Comparison of ENCODE assay signal across 2 cellular contexts in the genomic region with DNA sequence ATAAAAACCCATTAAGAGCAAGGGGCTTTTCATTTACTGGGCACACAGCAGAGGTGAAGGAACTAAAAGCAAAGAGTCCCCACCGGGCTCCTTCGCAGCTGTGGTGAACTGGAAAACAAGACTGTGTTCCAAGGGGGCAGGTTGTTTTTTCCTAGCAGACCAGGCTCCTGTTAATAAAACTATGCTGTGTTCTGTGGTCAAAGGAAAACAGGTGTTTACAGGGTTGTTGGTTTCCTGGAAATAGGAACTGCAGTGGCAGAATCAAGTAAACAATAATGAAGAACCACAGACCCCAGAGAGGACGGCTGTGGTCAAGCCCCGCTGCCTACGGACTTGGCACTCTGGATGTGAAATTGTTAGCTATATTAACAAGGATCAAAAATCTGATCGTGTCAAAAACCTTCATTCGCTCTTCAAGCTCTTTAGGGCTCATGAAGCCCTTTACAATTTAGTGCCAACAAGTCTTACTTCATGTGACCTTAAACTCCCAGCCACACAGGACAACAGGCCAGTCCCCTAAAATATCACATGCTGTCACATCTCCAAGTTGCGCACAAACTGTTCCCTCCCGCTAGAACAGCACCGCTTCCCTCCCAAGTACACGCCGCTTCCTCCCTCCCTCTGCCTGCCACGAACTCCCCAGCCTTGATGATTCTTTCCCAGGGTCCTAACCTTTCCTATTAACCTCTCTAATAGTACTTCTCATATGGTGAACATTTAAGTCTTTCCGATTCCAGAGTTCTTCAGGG.
TF ChIP-seq lines count a peak whose summit lies in the region.

No MANE protein-coding gene starts in this region.

TF ChIP-seq in liver, 16 proteins besides CTCF, POLR2A, EP300 and RAD21 (continued from another document):
- TF ChIP-seq, protein P1, sequence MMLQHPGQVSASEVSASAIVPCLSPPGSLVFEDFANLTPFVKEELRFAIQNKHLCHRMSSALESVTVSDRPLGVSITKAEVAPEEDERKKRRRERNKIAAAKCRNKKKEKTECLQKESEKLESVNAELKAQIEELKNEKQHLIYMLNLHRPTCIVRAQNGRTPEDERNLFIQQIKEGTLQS (IDR thresholded peaks at IDR 0.05): no peak
- TF ChIP-seq NR2F2 (IDR thresholded peaks at IDR 0.05) (peak; percentile 56), RXRA (IDR thresholded peaks at IDR 0.05) (peak in 1 of 2 donors; percentile 8), TAF1 (conservative IDR thresholded peaks at IDR 0.05) (no peak), EGR1 (IDR thresholded peaks at IDR 0.05; ENCODE audit: low read depth in 2 of 2) (no peak), YY1 (IDR thresholded peaks at IDR 0.05) (no peak), FOXA1 (IDR thresholded peaks at IDR 0.05) (no peak), SP1 (IDR thresholded peaks at IDR 0.05) (no peak)

TF ChIP-seq in HepG2, 621 proteins besides CTCF, POLR2A, EP300 and RAD21 (continued from another document):
- TF ChIP-seq, protein P2, sequence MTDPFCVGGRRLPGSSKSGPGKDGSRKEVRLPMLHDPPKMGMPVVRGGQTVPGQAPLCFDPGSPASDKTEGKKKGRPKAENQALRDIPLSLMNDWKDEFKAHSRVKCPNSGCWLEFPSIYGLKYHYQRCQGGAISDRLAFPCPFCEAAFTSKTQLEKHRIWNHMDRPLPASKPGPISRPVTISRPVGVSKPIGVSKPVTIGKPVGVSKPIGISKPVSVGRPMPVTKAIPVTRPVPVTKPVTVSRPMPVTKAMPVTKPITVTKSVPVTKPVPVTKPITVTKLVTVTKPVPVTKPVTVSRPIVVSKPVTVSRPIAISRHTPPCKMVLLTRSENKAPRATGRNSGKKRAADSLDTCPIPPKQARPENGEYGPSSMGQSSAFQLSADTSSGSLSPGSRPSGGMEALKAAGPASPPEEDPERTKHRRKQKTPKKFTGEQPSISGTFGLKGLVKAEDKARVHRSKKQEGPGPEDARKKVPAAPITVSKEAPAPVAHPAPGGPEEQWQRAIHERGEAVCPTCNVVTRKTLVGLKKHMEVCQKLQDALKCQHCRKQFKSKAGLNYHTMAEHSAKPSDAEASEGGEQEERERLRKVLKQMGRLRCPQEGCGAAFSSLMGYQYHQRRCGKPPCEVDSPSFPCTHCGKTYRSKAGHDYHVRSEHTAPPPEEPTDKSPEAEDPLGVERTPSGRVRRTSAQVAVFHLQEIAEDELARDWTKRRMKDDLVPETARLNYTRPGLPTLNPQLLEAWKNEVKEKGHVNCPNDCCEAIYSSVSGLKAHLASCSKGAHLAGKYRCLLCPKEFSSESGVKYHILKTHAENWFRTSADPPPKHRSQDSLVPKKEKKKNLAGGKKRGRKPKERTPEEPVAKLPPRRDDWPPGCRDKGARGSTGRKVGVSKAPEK (CRISPR knock-in tag; IDR thresholded peaks at IDR 0.05; ENCODE audit: borderline replicate concordance): no peak
- TF ChIP-seq SOX5 (CRISPR knock-in tag; IDR thresholded peaks at IDR 0.05; ENCODE audit: borderline replicate concordance) (no peak), SRSF1 (optimal IDR thresholded peaks at IDR 0.05; ENCODE audit: low read depth, low read length) (no peak), DNMT3B (CRISPR knock-in tag; conservative IDR thresholded peaks at IDR 0.05) (no peak), ZNF260 (CRISPR knock-in tag; IDR thresholded peaks at IDR 0.05; ENCODE audit: borderline replicate concordance, low read depth) (no peak), PHF5A (CRISPR knock-in tag; IDR thresholded peaks at IDR 0.05; ENCODE audit: low read depth, unreplicated experiment) (no peak), ZNF543 (CRISPR knock-in tag; IDR thresholded peaks at IDR 0.05) (no peak)
- TF ChIP-seq, protein P3, sequence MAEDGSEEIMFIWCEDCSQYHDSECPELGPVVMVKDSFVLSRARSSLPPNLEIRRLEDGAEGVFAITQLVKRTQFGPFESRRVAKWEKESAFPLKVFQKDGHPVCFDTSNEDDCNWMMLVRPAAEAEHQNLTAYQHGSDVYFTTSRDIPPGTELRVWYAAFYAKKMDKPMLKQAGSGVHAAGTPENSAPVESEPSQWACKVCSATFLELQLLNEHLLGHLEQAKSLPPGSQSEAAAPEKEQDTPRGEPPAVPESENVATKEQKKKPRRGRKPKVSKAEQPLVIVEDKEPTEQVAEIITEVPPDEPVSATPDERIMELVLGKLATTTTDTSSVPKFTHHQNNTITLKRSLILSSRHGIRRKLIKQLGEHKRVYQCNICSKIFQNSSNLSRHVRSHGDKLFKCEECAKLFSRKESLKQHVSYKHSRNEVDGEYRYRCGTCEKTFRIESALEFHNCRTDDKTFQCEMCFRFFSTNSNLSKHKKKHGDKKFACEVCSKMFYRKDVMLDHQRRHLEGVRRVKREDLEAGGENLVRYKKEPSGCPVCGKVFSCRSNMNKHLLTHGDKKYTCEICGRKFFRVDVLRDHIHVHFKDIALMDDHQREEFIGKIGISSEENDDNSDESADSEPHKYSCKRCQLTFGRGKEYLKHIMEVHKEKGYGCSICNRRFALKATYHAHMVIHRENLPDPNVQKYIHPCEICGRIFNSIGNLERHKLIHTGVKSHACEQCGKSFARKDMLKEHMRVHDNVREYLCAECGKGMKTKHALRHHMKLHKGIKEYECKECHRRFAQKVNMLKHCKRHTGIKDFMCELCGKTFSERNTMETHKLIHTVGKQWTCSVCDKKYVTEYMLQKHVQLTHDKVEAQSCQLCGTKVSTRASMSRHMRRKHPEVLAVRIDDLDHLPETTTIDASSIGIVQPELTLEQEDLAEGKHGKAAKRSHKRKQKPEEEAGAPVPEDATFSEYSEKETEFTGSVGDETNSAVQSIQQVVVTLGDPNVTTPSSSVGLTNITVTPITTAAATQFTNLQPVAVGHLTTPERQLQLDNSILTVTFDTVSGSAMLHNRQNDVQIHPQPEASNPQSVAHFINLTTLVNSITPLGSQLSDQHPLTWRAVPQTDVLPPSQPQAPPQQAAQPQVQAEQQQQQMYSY (CRISPR knock-in tag; IDR thresholded peaks at IDR 0.05): no peak
- TF ChIP-seq, protein P4, sequence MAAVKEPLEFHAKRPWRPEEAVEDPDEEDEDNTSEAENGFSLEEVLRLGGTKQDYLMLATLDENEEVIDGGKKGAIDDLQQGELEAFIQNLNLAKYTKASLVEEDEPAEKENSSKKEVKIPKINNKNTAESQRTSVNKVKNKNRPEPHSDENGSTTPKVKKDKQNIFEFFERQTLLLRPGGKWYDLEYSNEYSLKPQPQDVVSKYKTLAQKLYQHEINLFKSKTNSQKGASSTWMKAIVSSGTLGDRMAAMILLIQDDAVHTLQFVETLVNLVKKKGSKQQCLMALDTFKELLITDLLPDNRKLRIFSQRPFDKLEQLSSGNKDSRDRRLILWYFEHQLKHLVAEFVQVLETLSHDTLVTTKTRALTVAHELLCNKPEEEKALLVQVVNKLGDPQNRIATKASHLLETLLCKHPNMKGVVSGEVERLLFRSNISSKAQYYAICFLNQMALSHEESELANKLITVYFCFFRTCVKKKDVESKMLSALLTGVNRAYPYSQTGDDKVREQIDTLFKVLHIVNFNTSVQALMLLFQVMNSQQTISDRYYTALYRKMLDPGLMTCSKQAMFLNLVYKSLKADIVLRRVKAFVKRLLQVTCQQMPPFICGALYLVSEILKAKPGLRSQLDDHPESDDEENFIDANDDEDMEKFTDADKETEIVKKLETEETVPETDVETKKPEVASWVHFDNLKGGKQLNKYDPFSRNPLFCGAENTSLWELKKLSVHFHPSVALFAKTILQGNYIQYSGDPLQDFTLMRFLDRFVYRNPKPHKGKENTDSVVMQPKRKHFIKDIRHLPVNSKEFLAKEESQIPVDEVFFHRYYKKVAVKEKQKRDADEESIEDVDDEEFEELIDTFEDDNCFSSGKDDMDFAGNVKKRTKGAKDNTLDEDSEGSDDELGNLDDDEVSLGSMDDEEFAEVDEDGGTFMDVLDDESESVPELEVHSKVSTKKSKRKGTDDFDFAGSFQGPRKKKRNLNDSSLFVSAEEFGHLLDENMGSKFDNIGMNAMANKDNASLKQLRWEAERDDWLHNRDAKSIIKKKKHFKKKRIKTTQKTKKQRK (IDR thresholded peaks at IDR 0.05; ENCODE audit: low read length): no peak
